In genomic region chr5:138111937-138112336, GRCh38 we compare ENCODE assay signal across 25 cellular contexts. TPM values are rescaled to one million over a fixed set of nuclear protein-coding genes. Genes with fewer than 3 reads are reported as not detected.
DNase-seq lines count a peak whose midpoint lies in the region; FAIRE-seq and TF ChIP-seq lines count a peak whose summit lies in the region.
"Had no signal": no experiment of that assay in that cellular context is flagged by ENCODE, and none has a peak within 500 bp of the region (broad histone marks: within the 10 kb centered on the region; RNA-seq: fewer than 3 reads in every experiment).

No MANE protein-coding gene starts in this region.

- TF ChIP-seq CTCF in fibroblast of the aortic adventitia (IDR thresholded peaks at IDR 0.05; ENCODE audit: insufficient read depth, low read length) (no peak), GM10248 (IDR thresholded peaks at IDR 0.05; ENCODE audit: control extremely low read depth, extremely low read depth, low read depth, missing control alignments) (no peak)

- DNase-seq in A172 (ENCODE audit: low spot score) (peak; percentile 75), H4 (ENCODE audit: low spot score) (peak; percentile 47), RCC 7860 (ENCODE audit: low spot score) (peak; percentile 32), fibroblast of the aortic adventitia (ENCODE audit: low read depth) (peak; percentile 25), RPMI8226 (no peak), GM10248 (ENCODE audit: extremely low spot score) (no peak), D341Med (ENCODE audit: low spot score) (no peak)
- no peak for DNase-seq in activated effector memory CD4-positive, alpha-beta T cell treated with anti-CD3 and anti-CD28 coated beads, Interleukin-2, amount 50 U/mL, for 16 hours
- DNase-seq: activated CD4-positive, alpha-beta T cell treated with anti-CD3 and anti-CD28 coated beads for 1 hour; activated effector memory CD4-positive, alpha-beta T cell treated with Interleukin-2 at 50 U/mL for 16 hours; aorta; DMS153; effector memory CD8-positive, alpha-beta T cell; head of caudate nucleus; KG1; left ventricle myocardium superior; NCI-H1092 treated with DMSO at 0.1 percent for 48 hours; NCI-H2107; NCI-H526 had no signal

- no peak for FAIRE-seq in RCC 7860 (lab: Jason Lieb, UNC)
- FAIRE-seq: A204.1 had no signal

- no peak overlapping the region for H3K4me3 ChIP-seq in fibroblast of the aortic adventitia (ENCODE audit: low read depth, low read length)
- H3K4me3 ChIP-seq: SJSA1, vagina had no signal

- CTCF ChIA-PET in GM10248 (lab: Yijun Ruan, JAX) = interaction anchor here (2.8 kb wide), 1 partner anchor 35 kb away, joined by 11 read pairs; no protein-coding TSS in a partner anchor

- POLR2A ChIA-PET in GM10248 (lab: Yijun Ruan, JAX) = no interaction called here

RNA-seq across cellular contexts. Expression of gene NME5, which starts 27.3 kb away (rescaled TPM):
- total RNA-seq in A172 (2014; rRNA removed; shearing (Covaris generic)) = 1.8 and 2.6 TPM in 2 replicates
- total RNA-seq in H4 (2014; rRNA removed; shearing (Covaris generic)) = 2.6 and 5.6 TPM in 2 replicates
- total RNA-seq in fibroblast of the aortic adventitia (ENCODE audit: low replicate concordance) = 6.0 and 11.6 TPM in 2 replicates
- total RNA-seq: SJSA1, vagina had no signal

RNA-seq across cellular contexts. Expression of gene WNT8A, which starts 28.1 kb away (rescaled TPM):
- total RNA-seq in A172 (2014; rRNA removed; shearing (Covaris generic)) = not detected in 2 replicates
- total RNA-seq in H4 (2014; rRNA removed; shearing (Covaris generic)) = not detected in 2 replicates
- total RNA-seq in fibroblast of the aortic adventitia (ENCODE audit: low replicate concordance) = not detected in 2 replicates
- total RNA-seq: aorta, cerebellum, fibroblast of lung, left ventricle myocardium superior, mucosa of gallbladder, SJSA1, vagina had no signal

Comparison
In these comparisons a context has a peak if more than half of its experiments do, and no peak if none do; other contexts are left out.
1. DNase-seq: peak in A172 (single experiment), H4 (single experiment), RCC 7860 (single experiment) and fibroblast of the aortic adventitia (single experiment); none in activated effector memory CD4-positive, alpha-beta T cell treated with anti-CD3 and anti-CD28 coated beads, Interleukin-2, amount 50 U/mL, for 16 hours (single experiment), RPMI8226 (single experiment), GM10248 (single experiment) and D341Med (single experiment).